In genomic region chr5:108102463-108102862, GRCh38 we compare ENCODE assay signal across 13 cellular contexts.
"Had no signal": no experiment of that assay in that cellular context is flagged by ENCODE, and none has a peak within 500 bp of the region (broad histone marks: within the 10 kb centered on the region; RNA-seq: fewer than 3 reads in every experiment).

No MANE protein-coding gene starts in this region.

- DNase-seq: activated CD4-positive, alpha-beta T cell treated with anti-CD3 and anti-CD28 coated beads, Interleukin-2, amount 50 U/mL, for 1 hour; activated CD4-positive, CD25-positive, alpha-beta regulatory T cell treated with anti-CD3 and anti-CD28 coated beads, Interleukin-2, amount 50 U/mL, for 72 hours; activated CD8-positive, alpha-beta memory T cell treated with anti-CD3 and anti-CD28 coated beads, Interleukin-2, amount 50 U/mL, for 4 hours; activated naive CD4-positive, alpha-beta T cell treated with anti-CD3 and anti-CD28 coated beads for 36 hours; activated T-cell treated with anti-CD3 and anti-CD28 coated beads, Interleukin-2, amount 50 U/mL, for 4 hours; effector CD8-positive, alpha-beta T cell; foreskin keratinocyte; mesenchymal stem cell; natural killer cell; trophoblast cell had no signal

- H3K36me3 ChIP-seq: vagina had no signal

- H3K27me3 ChIP-seq: foreskin keratinocyte, hepatocyte, vagina had no signal

- ATAC-seq: activated T-cell treated with anti-CD3 and anti-CD28 coated beads, Interleukin-2, amount 50 U/mL, for 4 hours; esophagus mucosa; foreskin keratinocyte; natural killer cell had no signal

- H3K4me1 ChIP-seq: foreskin keratinocyte, vagina had no signal

- H3K4me3 ChIP-seq: hepatocyte, vagina had no signal

- H3K27ac ChIP-seq: foreskin keratinocyte, hepatocyte, vagina had no signal

- H3K9me3 ChIP-seq: vagina had no signal
